In the genomic region with DNA sequence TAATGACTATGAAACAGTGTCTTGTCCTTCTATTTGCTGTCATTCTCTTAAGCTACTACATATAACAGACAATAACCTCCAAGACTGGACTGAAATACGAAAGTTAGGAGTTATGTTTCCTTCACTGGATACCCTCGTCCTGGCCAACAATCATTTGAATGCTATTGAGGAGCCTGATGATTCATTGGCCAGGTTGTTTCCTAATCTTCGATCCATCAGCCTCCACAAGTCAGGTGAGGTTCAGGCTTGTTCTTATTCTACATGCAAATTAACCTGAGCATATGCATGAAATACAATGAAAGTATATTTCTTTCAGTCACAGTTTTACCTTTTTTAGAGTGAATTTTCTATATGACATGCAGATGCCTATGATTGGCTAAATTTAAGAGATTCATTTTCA, we compare ENCODE assay signal across 35 cellular contexts.
"Had no signal": no experiment of that assay in that cellular context is flagged by ENCODE, and none has a peak within 500 bp of the region (broad histone marks: within the 10 kb centered on the region; RNA-seq: fewer than 3 reads in every experiment).

No MANE protein-coding gene starts in this region.

- FAIRE-seq: astrocyte, TTC549 had no signal

- H3K9me3 Mint-ChIP-seq: activated B cell treated with CpG ODN at 0.5 μM for 24 hours; activated CD4-positive, alpha-beta memory T cell treated with anti-CD3 and anti-CD28 coated beads for 36 hours; activated CD4-positive, alpha-beta T cell treated with anti-CD3 and anti-CD28 coated beads, Interleukin-2, amount 10 ng/mL, durations not matched to agents 24 days and 14 days; activated CD8-positive, alpha-beta T cell treated with anti-CD3 and anti-CD28 coated beads for 36 hours; activated naive CD4-positive, alpha-beta T cell treated with anti-CD3 and anti-CD28 coated beads for 36 hours; activated naive CD4-positive, alpha-beta T cell treated with anti-CD3 and anti-CD28 coated beads, Interleukin-2, amount 50 U/mL, for 72 hours; activated naive CD8-positive, alpha-beta T cell treated with anti-CD3 and anti-CD28 coated beads for 36 hours; activated T-cell treated with anti-CD3 and anti-CD28 coated beads, Interleukin-2, amount 50 U/mL, for 4 hours; activated T-cell treated with anti-CD3 and anti-CD28 coated beads, Interleukin-2, amount 50 U/mL, for 72 hours; activated T-helper 1 cell treated with anti-CD3 and anti-CD28 coated beads, Interleukin-12 subunit alpha, Interleukin-12 subunit beta, Interleukin-2, Interleukin-4 antibody, amounts not matched to agents 30 ng/mL and 10 ng/mL and 1 ng/mL, durations not matched to agents 14 hours and 24 hours and 36 hours; activated T-helper 17 cell treated with anti-CD3 and anti-CD28 coated beads, Interleukin-2, amount 50 U/mL, for 72 hours; T-cell; T-helper 2 cell treated with Interferon-gamma antibody and Interleukin-4, amounts not matched to agents 5 μg/mL and 100 μg/mL, for 36 hours had no signal

- H3K27me3 Mint-ChIP-seq: activated B cell treated with CpG ODN at 0.5 μM for 24 hours; activated CD4-positive, alpha-beta memory T cell treated with anti-CD3 and anti-CD28 coated beads for 36 hours; activated CD4-positive, alpha-beta T cell treated with anti-CD3 and anti-CD28 coated beads, Interleukin-2, amount 10 ng/mL, durations not matched to agents 24 days and 14 days; activated CD8-positive, alpha-beta T cell treated with anti-CD3 and anti-CD28 coated beads for 36 hours; activated naive CD8-positive, alpha-beta T cell treated with anti-CD3 and anti-CD28 coated beads for 36 hours; activated T-helper 17 cell treated with anti-CD3 and anti-CD28 coated beads, Interleukin-2, amount 50 U/mL, for 72 hours; T-cell; T-helper 17 cell had no signal

- DNase-seq: activated B cell treated with CpG ODN at 0.5 μM for 24 hours; activated CD4-positive, alpha-beta memory T cell treated with anti-CD3 and anti-CD28 coated beads for 36 hours; activated CD4-positive, alpha-beta T cell treated with anti-CD3 and anti-CD28 coated beads for 4 hours; activated CD4-positive, alpha-beta T cell treated with anti-CD3 and anti-CD28 coated beads, Interleukin-2, amount 10 ng/mL, durations not matched to agents 24 days and 14 days; activated CD4-positive, alpha-beta T cell treated with anti-CD3 and anti-CD28 coated beads, Interleukin-2, amount 50 U/mL, for 1 hour; activated CD4-positive, alpha-beta T cell treated with anti-CD3 and anti-CD28 coated beads, Interleukin-2, amount 50 U/mL, for 4 hours; activated CD4-positive, CD25-positive, alpha-beta regulatory T cell treated with anti-CD3 and anti-CD28 coated beads, Interleukin-2, amount 50 U/mL, for 72 hours; activated CD8-positive, alpha-beta memory T cell treated with anti-CD3 and anti-CD28 coated beads, Interleukin-2, amount 50 U/mL, for 4 hours; activated CD8-positive, alpha-beta T cell treated with anti-CD3 and anti-CD28 coated beads for 36 hours; activated effector memory CD4-positive, alpha-beta T cell treated with anti-CD3 and anti-CD28 coated beads, Interleukin-2, amount 50 U/mL, for 16 hours; activated gamma-delta T cell treated with Interleukin-2 at 50 U/mL for 16 hours; activated naive CD4-positive, alpha-beta T cell; activated naive CD4-positive, alpha-beta T cell treated with anti-CD3 and anti-CD28 coated beads for 36 hours; activated naive CD4-positive, alpha-beta T cell treated with anti-CD3 and anti-CD28 coated beads, Interleukin-2, amount 50 U/mL, for 16 hours; activated naive CD8-positive, alpha-beta T cell treated with anti-CD3 and anti-CD28 coated beads for 36 hours; activated T-cell treated with anti-CD3 and anti-CD28 coated beads for 4 hours; activated T-cell treated with anti-CD3 and anti-CD28 coated beads, Interleukin-2, amount 50 U/mL, for 1 hour; activated T-cell treated with anti-CD3 and anti-CD28 coated beads, Interleukin-2, amount 50 U/mL, for 4 hours; activated T-cell treated with anti-CD3 and anti-CD28 coated beads, Interleukin-2, amount 50 U/mL, for 72 hours; adrenal gland; amniotic stem cell; aorta; body of pancreas; brain microvascular endothelial cell; central memory CD4-positive, alpha-beta T cell; T-cell; T-helper 17 cell; T-helper 9 cell had no signal

- H3K27ac Mint-ChIP-seq: activated B cell treated with CpG ODN at 0.5 μM for 24 hours; activated CD4-positive, alpha-beta memory T cell treated with anti-CD3 and anti-CD28 coated beads for 36 hours; activated CD4-positive, alpha-beta T cell treated with anti-CD3 and anti-CD28 coated beads, Interleukin-2, amount 10 ng/mL, durations not matched to agents 24 days and 14 days; activated CD8-positive, alpha-beta T cell treated with anti-CD3 and anti-CD28 coated beads for 36 hours; activated naive CD4-positive, alpha-beta T cell treated with anti-CD3 and anti-CD28 coated beads for 36 hours; activated naive CD4-positive, alpha-beta T cell treated with anti-CD3 and anti-CD28 coated beads, Interleukin-2, amount 50 U/mL, for 72 hours; activated naive CD8-positive, alpha-beta T cell treated with anti-CD3 and anti-CD28 coated beads for 36 hours; activated T-cell treated with anti-CD3 and anti-CD28 coated beads, Interleukin-2, amount 50 U/mL, for 72 hours; activated T-helper 1 cell treated with anti-CD3 and anti-CD28 coated beads, Interleukin-12 subunit alpha, Interleukin-12 subunit beta, Interleukin-2, Interleukin-4 antibody, amounts not matched to agents 30 ng/mL and 10 ng/mL and 1 ng/mL, durations not matched to agents 14 hours and 24 hours and 36 hours; activated T-helper 17 cell treated with anti-CD3 and anti-CD28 coated beads, Interleukin-2, amount 50 U/mL, for 72 hours; T-cell; T-helper 17 cell; T-helper 2 cell treated with Interferon-gamma antibody and Interleukin-4, amounts not matched to agents 5 μg/mL and 100 μg/mL, for 36 hours had no signal

- H3K4me3 Mint-ChIP-seq: activated B cell treated with CpG ODN at 0.5 μM for 24 hours; activated CD4-positive, alpha-beta memory T cell treated with anti-CD3 and anti-CD28 coated beads for 36 hours; activated CD4-positive, alpha-beta T cell treated with anti-CD3 and anti-CD28 coated beads, Interleukin-2, amount 10 ng/mL, durations not matched to agents 24 days and 14 days; activated CD8-positive, alpha-beta T cell treated with anti-CD3 and anti-CD28 coated beads for 36 hours; activated naive CD4-positive, alpha-beta T cell treated with anti-CD3 and anti-CD28 coated beads for 36 hours; activated naive CD8-positive, alpha-beta T cell treated with anti-CD3 and anti-CD28 coated beads for 36 hours; activated T-cell treated with anti-CD3 and anti-CD28 coated beads, Interleukin-2, amount 50 U/mL, for 4 hours; activated T-cell treated with anti-CD3 and anti-CD28 coated beads, Interleukin-2, amount 50 U/mL, for 72 hours; activated T-helper 1 cell treated with anti-CD3 and anti-CD28 coated beads, Interleukin-12 subunit alpha, Interleukin-12 subunit beta, Interleukin-2, Interleukin-4 antibody, amounts not matched to agents 30 ng/mL and 10 ng/mL and 1 ng/mL, durations not matched to agents 14 hours and 24 hours and 36 hours; activated T-helper 17 cell treated with anti-CD3 and anti-CD28 coated beads, Interleukin-2, amount 50 U/mL, for 72 hours; T-cell; T-helper 17 cell; T-helper 2 cell treated with Interferon-gamma antibody and Interleukin-4, amounts not matched to agents 5 μg/mL and 100 μg/mL, for 36 hours had no signal

- H3K27me3 ChIP-seq: adrenal gland, body of pancreas, brain microvascular endothelial cell had no signal

- H3K4me1 Mint-ChIP-seq: activated B cell treated with CpG ODN at 0.5 μM for 24 hours; activated T-helper 17 cell treated with anti-CD3 and anti-CD28 coated beads, Interleukin-2, amount 50 U/mL, for 72 hours; T-cell had no signal

- H3K4me1 ChIP-seq: adrenal gland, body of pancreas had no signal

- H3K36me3 Mint-ChIP-seq: activated naive CD4-positive, alpha-beta T cell treated with anti-CD3 and anti-CD28 coated beads, Interleukin-2, amount 50 U/mL, for 72 hours had no signal

- H3K9me3 ChIP-seq: adrenal gland, body of pancreas had no signal

- H3K4me3 ChIP-seq: adrenal gland, body of pancreas had no signal

- H3K27ac ChIP-seq: adrenal gland, body of pancreas, brain microvascular endothelial cell, VCaP had no signal
